5 cellular contexts compared by ENCODE assay signal in the genomic region with DNA sequence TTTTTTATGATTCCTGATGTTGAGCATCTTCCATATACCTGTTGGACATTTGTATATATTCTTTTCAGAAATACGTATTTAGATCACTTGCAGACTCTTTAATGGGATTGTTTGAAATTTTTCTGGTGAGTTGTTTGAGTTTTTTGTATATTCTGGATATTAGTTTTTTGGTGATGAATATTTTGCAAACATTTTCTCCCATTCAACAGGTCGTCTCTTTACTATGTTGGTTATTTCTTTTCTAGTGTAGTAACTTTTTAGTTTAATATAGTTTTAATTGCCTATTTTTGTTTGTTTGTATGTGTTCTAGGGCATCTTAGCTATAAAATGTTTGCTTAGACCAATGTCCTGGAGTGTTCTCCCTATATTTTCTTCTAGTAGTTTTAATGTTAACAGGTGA.
"Had no signal": no experiment of that assay in that cellular context is flagged by ENCODE, and none has a peak within 500 bp of the region (broad histone marks: within the 10 kb centered on the region; RNA-seq: fewer than 3 reads in every experiment).

No MANE protein-coding gene starts in this region.

- H3K4me3 ChIP-seq: K562 had no signal

- DNase-seq: IMR-90, KBM-7, KG1 had no signal

- H3K27ac ChIP-seq: HL-60 had no signal
